ENCODE assay signal across 10 cellular contexts in genomic region chr4:145679991-145680455, GRCh38. TPM values are rescaled to one million over a fixed set of nuclear protein-coding genes. Genes with fewer than 3 reads are reported as not detected.
DNase-seq lines count a peak whose midpoint lies in the region; ATAC-seq and TF ChIP-seq lines count a peak whose summit lies in the region.
"Had no signal": no experiment of that assay in that cellular context is flagged by ENCODE, and none has a peak within 500 bp of the region (broad histone marks: within the 10 kb centered on the region; RNA-seq: fewer than 3 reads in every experiment).

C4orf51 (plus strand) TSS chr4:145680146; CDS start chr4:145680204, 58 bp downstream.

- H3K4me1 Mint-ChIP-seq in neural progenitor cell, result peaks cover 22% of the 10 kb centered on the region
- H3K4me1 Mint-ChIP-seq: naive B cell had no signal

- TF ChIP-seq CTCF in neural progenitor cell (IDR thresholded peaks at IDR 0.05), result no peak
- no peak for TF ChIP-seq CTCF in suprapubic skin (IDR thresholded peaks at IDR 0.05)

- H3K27me3 ChIP-seq in neural progenitor cell (no peaks in the 10 kb centered on the region), H7 (ENCODE audit: control insufficient read depth, insufficient read depth, low read length) (no peaks in the 10 kb centered on the region), suprapubic skin (no peaks in the 10 kb centered on the region)

- peak within 1 kb of the TSS; percentile 93 for H3K27ac Mint-ChIP-seq in neural progenitor cell
- H3K27ac Mint-ChIP-seq: naive B cell had no signal

- H3K9ac ChIP-seq in neural progenitor cell, result no peak within 1 kb of the TSS
- H3K9ac ChIP-seq: KMS-11 had no signal

- TF ChIP-seq EP300 in suprapubic skin (IDR thresholded peaks at IDR 0.05), result no peak

- H4K20me1 ChIP-seq in neural progenitor cell (ENCODE audit: low read depth), result no peaks in the 10 kb centered on the region

- H3K27me3 Mint-ChIP-seq in neural progenitor cell (ENCODE audit: insufficient read depth, low read depth), result peaks cover 7% of the 10 kb centered on the region

- H3K27ac ChIP-seq in neural progenitor cell (no peak within 1 kb of the TSS), suprapubic skin (no peak within 1 kb of the TSS)
- H3K27ac ChIP-seq: KMS-11 had no signal

- H3F3A ChIP-seq in neural progenitor cell (ENCODE audit: low read depth), result no peaks in the 10 kb centered on the region

- H3K4me1 ChIP-seq in neural progenitor cell, result peaks cover 5% of the 10 kb centered on the region
- peaks cover 9% of the 10 kb centered on the region for H3K4me1 ChIP-seq in suprapubic skin

- H2AFZ ChIP-seq in neural progenitor cell (replicated peaks), result no peak within 1 kb of the TSS

- no peak for TF ChIP-seq POLR2A in suprapubic skin (IDR thresholded peaks at IDR 0.05)

- in situ Hi-C loops in Caki2 (cut with HindIII; ENCODE audit: low pct_unique_long_range_greater_than_20kb, low sequenced_read_pairs), result no loop called here

- H3K36me3 Mint-ChIP-seq in neural progenitor cell, result peaks cover 8% of the 10 kb centered on the region
- H3K36me3 Mint-ChIP-seq: naive B cell had no signal

- no peaks in the 10 kb centered on the region for H3K36me3 ChIP-seq in neural progenitor cell
- H3K36me3 ChIP-seq in H7 (replicated peaks; ENCODE audit: control insufficient read depth, insufficient read depth, low read length), result no peaks in the 10 kb centered on the region
- no peaks in the 10 kb centered on the region for H3K36me3 ChIP-seq in suprapubic skin

- H3K9me3 ChIP-seq in neural progenitor cell (ENCODE audit: low read depth) (no peaks in the 10 kb centered on the region), suprapubic skin (peaks cover 6% of the 10 kb centered on the region)

- peak; percentile 97 for ATAC-seq in esophagus mucosa
- ATAC-seq in GM18867 (IDR thresholded peaks at IDR 0.05; ENCODE audit: unreplicated experiment), result no peak
- no peak for ATAC-seq in HG03442 (IDR thresholded peaks at IDR 0.05; ENCODE audit: unreplicated experiment)

- WGBS in suprapubic skin, result 30% methylated on average over 6 of the region's 6 CpGs

- no peak within 1 kb of the TSS for H3K4me2 ChIP-seq in neural progenitor cell
- H3K4me2 ChIP-seq: KMS-11 had no signal

- H3K4me3 ChIP-seq in neural progenitor cell (no peak within 1 kb of the TSS), H7 (ENCODE audit: insufficient read depth, low read depth, low read length) (no peak within 1 kb of the TSS), suprapubic skin (no peak within 1 kb of the TSS)

- H3K9me3 Mint-ChIP-seq in neural progenitor cell, result peaks cover 25% of the 10 kb centered on the region

- H3K4me3 Mint-ChIP-seq in neural progenitor cell, result peak within 1 kb of the TSS; percentile 41
- H3K4me3 Mint-ChIP-seq: naive B cell had no signal

- peak; percentile 63 for DNase-seq in Caki2 (ENCODE audit: low read depth)
- peak; percentile 33 for DNase-seq in NCI-H345 (lab: John Stamatoyannopoulos, UW)
- DNase-seq in neural progenitor cell (ENCODE audit: low spot score), result no peak
- DNase-seq in H7, result no peak
- no peak for DNase-seq in suprapubic skin (ENCODE audit: low spot score in 2 of 2)
- DNase-seq: naive B cell had no signal

- H3K79me2 ChIP-seq in neural progenitor cell (ENCODE audit: low read depth), result no peaks in the 10 kb centered on the region

RNA-seq across cellular contexts. Expression of gene C4orf51, which starts in this region (rescaled TPM):
- not detected in 2 replicates for total RNA-seq in Caki2 (2014; rRNA removed; shearing (Covaris generic); ENCODE audit: low replicate concordance)
- total RNA-seq in esophagus mucosa (not detected), neural progenitor cell (ENCODE audit: low replicate concordance) (not detected in 2 replicates), suprapubic skin (not detected)
- total RNA-seq in H7 (2014; rRNA removed; shearing (Covaris generic)), result 3.9 and 17.9 TPM in 2 replicates

Comparison
In these comparisons a context has a peak if more than half of its experiments do, and no peak if none do; other contexts are left out.
1. Peak in DNase-seq in Caki2; RNA of the gene not detected or under 1 TPM.
2. Peak in ATAC-seq in esophagus mucosa; RNA of the gene not detected or under 1 TPM.